ENCODE assay signal across 15 cellular contexts in genomic region chr6:118746100-118746874, GRCh38.
DNase-seq lines count a peak whose midpoint lies in the region; ATAC-seq and TF ChIP-seq lines count a peak whose summit lies in the region.
"Had no signal": no experiment of that assay in that cellular context is flagged by ENCODE, and none has a peak within 500 bp of the region (broad histone marks: within the 10 kb centered on the region; RNA-seq: fewer than 3 reads in every experiment).

No MANE protein-coding gene starts in this region.

- no peak overlapping the region for H3K27ac Mint-ChIP-seq in nephron progenitor cell
- H3K27ac Mint-ChIP-seq in activated naive CD4-positive, alpha-beta T cell treated with anti-CD3 and anti-CD28 coated beads, Interleukin-2, amount 10 ng/mL, durations not matched to agents 7 days and 5 days = no peak overlapping the region
- H3K27ac Mint-ChIP-seq: activated naive CD4-positive, alpha-beta T cell treated with anti-CD3 and anti-CD28 coated beads, Interleukin-2, amount 50 U/mL, for 24 hours; T-helper 17 cell had no signal

- CTCF ChIA-PET in activated naive CD4-positive, alpha-beta T cell treated with anti-CD3 and anti-CD28 coated beads, Interleukin-2, amount 10 ng/mL, durations not matched to agents 7 days and 5 days (lab: Charles Lee) = interaction anchor here (0.6 to 2.0 kb wide), 3 partner anchors 19 to 37 kb away, joined by 3 to 6 read pairs (median 3); no protein-coding TSS in a partner anchor

- WGBS in heart right ventricle, 2 donors = 74 to 78% methylated on average over 6 of the region's 6 CpGs

- H3K27me3 ChIP-seq in heart right ventricle (no peaks in the 10 kb centered on the region), skeletal muscle tissue (ENCODE audit: control insufficient read depth in 3 of 3, insufficient read depth in 3 of 3, low read length in 3 of 3) (no peaks in the 10 kb centered on the region)

- TF ChIP-seq CTCF in heart right ventricle (IDR thresholded peaks at IDR 0.05) = no peak
- no peak for TF ChIP-seq CTCF in nephron progenitor cell (IDR thresholded peaks at IDR 0.05)

- no peaks in the 10 kb centered on the region for H3K27me3 Mint-ChIP-seq in nephron progenitor cell (ENCODE audit: low read depth, poor library complexity)
- peaks cover 11% of the 10 kb centered on the region for H3K27me3 Mint-ChIP-seq in activated naive CD4-positive, alpha-beta T cell treated with anti-CD3 and anti-CD28 coated beads, Interleukin-2, amount 10 ng/mL, durations not matched to agents 7 days and 5 days
- H3K27me3 Mint-ChIP-seq: activated naive CD4-positive, alpha-beta T cell treated with anti-CD3 and anti-CD28 coated beads, Interleukin-2, amount 50 U/mL, for 24 hours; T-helper 17 cell had no signal

- DNase-seq in NCI-H1694 treated with DMSO at 0.1 percent for 48 hours (lab: John Stamatoyannopoulos, UW) = peak; percentile 16
- no peak for DNase-seq in NCI-H1694 (lab: John Stamatoyannopoulos, UW)
- DNase-seq in NOMO-1 treated with DMSO at 0.1 percent for 48 hours (lab: John Stamatoyannopoulos, UW; ENCODE audit: unreplicated experiment) = peak; percentile 90
- DNase-seq in heart right ventricle = peak in 1 of 2 donors; percentile 13
- no peak for DNase-seq in nephron progenitor cell
- DNase-seq in activated naive CD4-positive, alpha-beta T cell treated with anti-CD3 and anti-CD28 coated beads, Interleukin-2, amount 10 ng/mL, durations not matched to agents 7 days and 5 days = no peak
- DNase-seq: 8988T, NCI-H187 treated with DMSO at 0.1 percent for 48 hours, T-helper 17 cell had no signal

- no peaks in the 10 kb centered on the region for H3K36me3 ChIP-seq in heart right ventricle
- H3K36me3 ChIP-seq in skeletal muscle tissue (ENCODE audit: control insufficient read depth in 3 of 3, insufficient read depth in 3 of 3, low read length in 3 of 3) = no peaks in the 10 kb centered on the region

- H3K4me3 ChIP-seq in heart right ventricle (no peak overlapping the region), skeletal muscle tissue (ENCODE audit: low read length in 3 of 3) (no peak overlapping the region)
- H3K4me3 ChIP-seq: skin epidermis had no signal

- H3K9me3 Mint-ChIP-seq in nephron progenitor cell = no peaks in the 10 kb centered on the region
- H3K9me3 Mint-ChIP-seq in activated naive CD4-positive, alpha-beta T cell treated with anti-CD3 and anti-CD28 coated beads, Interleukin-2, amount 10 ng/mL, durations not matched to agents 7 days and 5 days = no peaks in the 10 kb centered on the region

- intact Hi-C loops in heart right ventricle (cut with DNase I) = no loop called here

- ATAC-seq in heart right ventricle (peak in 6 of 8 donors; percentile 34 to 56 (median 46)), HG02678 (IDR thresholded peaks at IDR 0.05; ENCODE audit: unreplicated experiment) (no peak)
- ATAC-seq: HCT116, T-helper 17 cell had no signal

- H3K4me1 ChIP-seq in heart right ventricle = peaks cover 0 to 41% (median 15%) of the 10 kb centered on the region in 9 donors
- peaks cover 18 to 40% (median 28%) of the 10 kb centered on the region in 3 donors for H3K4me1 ChIP-seq in skeletal muscle tissue (ENCODE audit: control insufficient read depth in 3 of 3, insufficient read depth in 3 of 3, low read length in 3 of 3)

- no peak overlapping the region for H3K9ac ChIP-seq in skeletal muscle tissue (ENCODE audit: low read depth in 1 of 3, low read length in 3 of 3)

- H3K9me3 ChIP-seq in heart right ventricle = no peaks in the 10 kb centered on the region
- no peaks in the 10 kb centered on the region for H3K9me3 ChIP-seq in skeletal muscle tissue (ENCODE audit: control insufficient read depth in 3 of 3, low read length in 3 of 3)

- H3K4me1 Mint-ChIP-seq in nephron progenitor cell = peaks cover 12% of the 10 kb centered on the region
- H3K4me1 Mint-ChIP-seq in activated naive CD4-positive, alpha-beta T cell treated with anti-CD3 and anti-CD28 coated beads, Interleukin-2, amount 10 ng/mL, durations not matched to agents 7 days and 5 days = peaks cover 16% of the 10 kb centered on the region

- H3K27ac ChIP-seq in heart right ventricle (peak overlapping the region in 1 of 10 donors; percentile 79), skeletal muscle tissue (ENCODE audit: low read depth, low read length) (peak overlapping the region; percentile 31)

- no peaks in the 10 kb centered on the region for H3K36me3 Mint-ChIP-seq in nephron progenitor cell (ENCODE audit: low read depth)
- H3K36me3 Mint-ChIP-seq in activated naive CD4-positive, alpha-beta T cell treated with anti-CD3 and anti-CD28 coated beads, Interleukin-2, amount 10 ng/mL, durations not matched to agents 7 days and 5 days = no peaks in the 10 kb centered on the region
- H3K36me3 Mint-ChIP-seq: activated naive CD4-positive, alpha-beta T cell treated with anti-CD3 and anti-CD28 coated beads, Interleukin-2, amount 50 U/mL, for 24 hours had no signal

- no peak overlapping the region for H3K4me3 Mint-ChIP-seq in nephron progenitor cell
- H3K4me3 Mint-ChIP-seq in activated naive CD4-positive, alpha-beta T cell treated with anti-CD3 and anti-CD28 coated beads, Interleukin-2, amount 10 ng/mL, durations not matched to agents 7 days and 5 days = no peak overlapping the region
- H3K4me3 Mint-ChIP-seq: activated naive CD4-positive, alpha-beta T cell treated with anti-CD3 and anti-CD28 coated beads, Interleukin-2, amount 50 U/mL, for 24 hours; central memory CD8-positive, alpha-beta T cell; T-helper 17 cell had no signal

Comparison
In these comparisons a context has a peak if more than half of its experiments do, and no peak if none do; other contexts are left out.
1. DNase-seq: peak in NCI-H1694 treated with DMSO at 0.1 percent for 48 hours (single experiment) and NOMO-1 treated with DMSO at 0.1 percent for 48 hours (single experiment); none in NCI-H1694 (single experiment), nephron progenitor cell (single experiment) and activated naive CD4-positive, alpha-beta T cell treated with anti-CD3 and anti-CD28 coated beads, Interleukin-2, amount 10 ng/mL, durations not matched to agents 7 days and 5 days (single experiment).